ENCODE assay signal across 9 cellular contexts in the genomic region with DNA sequence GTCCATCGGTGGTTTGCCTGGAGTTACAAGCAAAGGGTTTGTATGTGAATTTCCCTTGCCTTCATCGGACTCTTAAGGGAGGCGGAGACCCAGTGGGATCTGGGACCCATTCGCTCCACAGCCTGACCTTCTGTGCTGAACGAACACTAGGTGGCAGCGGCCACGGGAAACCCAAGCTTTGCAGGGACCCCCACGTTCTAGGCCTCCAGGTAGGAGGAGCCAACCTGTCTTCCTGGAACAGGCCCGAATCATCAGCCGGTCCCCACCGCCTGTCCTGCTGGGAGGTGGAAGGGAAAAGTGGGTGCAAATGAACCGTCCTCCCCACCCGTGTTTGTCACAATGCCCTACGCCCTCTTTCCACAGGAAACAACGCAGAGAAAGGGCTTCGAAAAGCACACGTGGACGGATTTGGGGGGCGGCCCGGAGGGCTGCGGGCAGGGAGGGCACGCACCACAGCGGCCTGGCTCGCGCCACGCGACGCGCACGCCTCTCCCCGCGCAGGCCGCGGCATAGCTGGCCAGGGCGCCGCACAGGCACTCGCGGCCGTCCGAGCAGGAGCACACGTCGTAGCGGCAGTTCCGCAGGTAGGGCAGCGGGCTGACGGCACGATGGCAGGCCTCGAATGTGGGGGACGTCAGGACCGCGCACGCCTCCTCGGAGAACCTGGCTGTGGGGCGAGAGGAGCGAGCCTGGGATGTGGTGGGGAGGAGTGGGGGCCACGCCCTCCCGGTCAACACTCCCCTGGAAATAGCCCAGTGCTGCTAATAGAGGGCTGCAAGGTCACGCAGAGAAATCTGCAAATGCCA.
DNase-seq lines count a peak whose midpoint lies in the region; ATAC-seq and TF ChIP-seq lines count a peak whose summit lies in the region.
"Had no signal": no experiment of that assay in that cellular context is flagged by ENCODE, and none has a peak within 500 bp of the region (broad histone marks: within the 10 kb centered on the region; RNA-seq: fewer than 3 reads in every experiment).

No MANE protein-coding gene starts in this region.

- H3K4me3 Mint-ChIP-seq in HFFc6: no peak overlapping the region

- DNase-seq in ACHN (peak; percentile 42), HFFc6 (no peak), kidney tubule cell (ENCODE audit: low spot score) (peak; percentile 14), glomerular visceral epithelial cell (ENCODE audit: extremely low spot score) (no peak)
- peak; percentile 25 for DNase-seq in activated gamma-delta T cell treated with anti-CD3 and anti-CD28 coated beads, Interleukin-2, amount 50 U/mL, for 16 hours (ENCODE audit: low read depth)

- H3K9me3 Mint-ChIP-seq in HFFc6: no peaks in the 10 kb centered on the region

- H3K36me3 Mint-ChIP-seq in HFFc6 (ENCODE audit: low read depth): no peaks in the 10 kb centered on the region
- H3K36me3 Mint-ChIP-seq: brain had no signal

- peaks cover 4% of the 10 kb centered on the region for H3K27me3 Mint-ChIP-seq in HFFc6 (ENCODE audit: insufficient read depth)

- ATAC-seq in GM21360 (IDR thresholded peaks at IDR 0.05; ENCODE audit: unreplicated experiment): no peak
- ATAC-seq in HG02938 (IDR thresholded peaks at IDR 0.05; ENCODE audit: unreplicated experiment): no peak
- ATAC-seq in GM19324 (IDR thresholded peaks at IDR 0.05; ENCODE audit: low FRiP score, unreplicated experiment): no peak

- no peak overlapping the region for H3K27ac Mint-ChIP-seq in HFFc6

- peak; percentile 61 for TF ChIP-seq CTCF in HFFc6 (IDR thresholded peaks at IDR 0.05)

- H3K4me1 Mint-ChIP-seq in HFFc6 (ENCODE audit: low read depth): peaks cover 27% of the 10 kb centered on the region

- in situ Hi-C loops in ACHN (cut with HindIII; ENCODE audit: low pct_ligation_motif_present, low pct_unique_long_range_greater_than_20kb, low sequenced_read_pairs): no loop called here

Comparison
In these comparisons a context has a peak if more than half of its experiments do, and no peak if none do; other contexts are left out.
1. DNase-seq: peak in ACHN (single experiment), activated gamma-delta T cell treated with anti-CD3 and anti-CD28 coated beads, Interleukin-2, amount 50 U/mL, for 16 hours (single experiment) and kidney tubule cell (single experiment); none in HFFc6 (single experiment) and glomerular visceral epithelial cell (single experiment).